26 cellular contexts compared by ENCODE assay signal in genomic region chr16:57773680-57774295, GRCh38. TPM values are rescaled to one million over a fixed set of nuclear protein-coding genes. Genes with fewer than 3 reads are reported as not detected.
DNase-seq lines count a peak whose midpoint lies in the region; ATAC-seq and TF ChIP-seq lines count a peak whose summit lies in the region.
"Had no signal": no experiment of that assay in that cellular context is flagged by ENCODE, and none has a peak within 500 bp of the region (broad histone marks: within the 10 kb centered on the region; RNA-seq: fewer than 3 reads in every experiment).

No MANE protein-coding gene starts in this region.

- DNase-seq in A172 (ENCODE audit: low spot score) (peak; percentile 65), HT1080 (ENCODE audit: low read depth) (peak; percentile 50), body of pancreas (peak; percentile 63 to 84 (median 78)), left lung (peak in 1 of 2 donors; percentile 80), NCI-H345 treated with DMSO at 0.1 percent for 48 hours (lab: John Stamatoyannopoulos, UW; ENCODE audit: unreplicated experiment) (no peak)
- DNase-seq in activated T-cell treated with anti-CD3 and anti-CD28 coated beads, Interleukin-2, amount 50 U/mL, for 48 hours = no peak
- DNase-seq in activated CD4-positive, alpha-beta T cell treated with anti-CD3 and anti-CD28 coated beads, Interleukin-2, amount 50 U/mL, for 48 hours = no peak
- DNase-seq: activated CD4-positive, alpha-beta T cell treated with anti-CD3 and anti-CD28 coated beads, Interleukin-2, amount 10 ng/mL, durations not matched to agents 24 days and 14 days; activated naive CD8-positive, alpha-beta T cell treated with anti-CD3 and anti-CD28 coated beads for 36 hours; GDM1; KG1; mesendoderm; MV-4-11; naive thymus-derived CD4-positive, alpha-beta T cell; NCI-H2081 treated with DMSO at 0.1 percent for 48 hours; NCI-H526; ovary; SIG-M5; sigmoid colon; T-helper 1 cell; testis had no signal

- peaks cover 36% of the 10 kb centered on the region for H3K4me1 ChIP-seq in body of pancreas
- H3K4me1 ChIP-seq in left lung = peaks cover 0 to 10% of the 10 kb centered on the region in 2 donors
- H3K4me1 ChIP-seq: sigmoid colon, testis had no signal

- no peak for TF ChIP-seq POLR2A in body of pancreas (IDR thresholded peaks at IDR 0.05)

- no peak overlapping the region for H3K4me3 ChIP-seq in body of pancreas
- no peak overlapping the region for H3K4me3 ChIP-seq in left lung
- H3K4me3 ChIP-seq: GM23338, hepatocyte, ovary, sigmoid colon, testis had no signal

- H3K27me3 ChIP-seq in body of pancreas = no peaks in the 10 kb centered on the region
- H3K27me3 ChIP-seq in left lung = no peaks in the 10 kb centered on the region
- H3K27me3 ChIP-seq: hepatocyte, ovary, sigmoid colon, testis had no signal

- H3K27ac ChIP-seq in body of pancreas = peak overlapping the region in 3 of 4 donors; percentile 48 to 70 (median 68)
- no peak overlapping the region for H3K27ac ChIP-seq in left lung
- H3K27ac ChIP-seq: C4-2B, hepatocyte, ovary, sigmoid colon, testis had no signal

- TF ChIP-seq CTCF in body of pancreas (IDR thresholded peaks at IDR 0.05) = no peak
- TF ChIP-seq CTCF in left lung (IDR thresholded peaks at IDR 0.05) = no peak

- WGBS in body of pancreas, 2 donors = 33 to 39% methylated on average over 7 to 11 of the region's 11 CpGs

- H3K9me3 ChIP-seq in body of pancreas = no peaks in the 10 kb centered on the region
- no peaks in the 10 kb centered on the region for H3K9me3 ChIP-seq in left lung
- H3K9me3 ChIP-seq: ovary, sigmoid colon, testis had no signal

- ATAC-seq in body of pancreas (peak; percentile 74), left lung (peak; percentile 78), GM19395 (IDR thresholded peaks at IDR 0.05; ENCODE audit: unreplicated experiment) (no peak)
- ATAC-seq: activated T-helper 17 cell treated with anti-CD3 and anti-CD28 coated beads, Interleukin-2, amount 50 U/mL, for 72 hours; GM23338; naive thymus-derived CD4-positive, alpha-beta T cell had no signal

- intact Hi-C loops in body of pancreas (cut with DNase I) (no loop called here), left lung (cut with DNase I) (no loop called here)

- H3K36me3 ChIP-seq in body of pancreas (replicated peaks in 1 of 2; ENCODE audit: insufficient read depth in 1 of 2, low read depth in 2 of 2) (peaks cover 0 to 9% of the 10 kb centered on the region in 2 donors), left lung (peaks cover 0 to 58% of the 10 kb centered on the region in 2 donors)
- H3K36me3 ChIP-seq: ovary had no signal

RNA-seq across cellular contexts. Expression of gene KIFC3, which starts 28.5 kb away (rescaled TPM):
- total RNA-seq in A172 (2014; rRNA removed; shearing (Covaris generic)) = 77.9 and 90.4 TPM in 2 replicates
- total RNA-seq in HT1080 (2014; rRNA removed; shearing (Covaris generic)) = 134 and 140 TPM in 2 replicates
- 47.4 and 57.8 TPM in 2 replicates for polyA plus RNA-seq in HT1080 (2015; cell fraction: cytosol; rRNA removed)
- polyA plus RNA-seq in HT1080 (2015; cell fraction: nucleus; rRNA removed) = 73.3 and 80.3 TPM in 2 replicates
- total RNA-seq in body of pancreas (100 to 1,000 TPM; 120 to 205 TPM), left lung (10 to 100 TPM; 68.7 to 96.8 TPM)
- polyA plus RNA-seq: naive thymus-derived CD4-positive, alpha-beta T cell had no signal

RNA-seq across cellular contexts. Expression of gene KATNB1, which starts 38.2 kb away (rescaled TPM):
- total RNA-seq in A172 (2014; rRNA removed; shearing (Covaris generic)) = 19.9 and 22.0 TPM in 2 replicates
- total RNA-seq in HT1080 (2014; rRNA removed; shearing (Covaris generic)) = 44.7 and 54.3 TPM in 2 replicates
- 27.0 and 27.5 TPM in 2 replicates for polyA plus RNA-seq in HT1080 (2015; cell fraction: cytosol; rRNA removed)
- 42.4 and 51.8 TPM in 2 replicates for polyA plus RNA-seq in HT1080 (2015; cell fraction: nucleus; rRNA removed)
- total RNA-seq in body of pancreas (10 to 100 TPM; 13.7 to 14.2 TPM), left lung (10 to 100 TPM; 16.6 to 20.1 TPM)

Comparison
In these comparisons a context has a peak if more than half of its experiments do, and no peak if none do; other contexts are left out.
1. DNase-seq: peak in A172 (single experiment), HT1080 (single experiment) and body of pancreas (4 of 4); none in activated T-cell treated with anti-CD3 and anti-CD28 coated beads, Interleukin-2, amount 50 U/mL, for 48 hours (0 of 2), activated CD4-positive, alpha-beta T cell treated with anti-CD3 and anti-CD28 coated beads, Interleukin-2, amount 50 U/mL, for 48 hours (0 of 2) and NCI-H345 treated with DMSO at 0.1 percent for 48 hours (single experiment).
2. H3K27ac ChIP-seq: peak in body of pancreas (3 of 4); none in left lung (0 of 2).